15 cellular contexts compared by ENCODE assay signal in the genomic region with DNA sequence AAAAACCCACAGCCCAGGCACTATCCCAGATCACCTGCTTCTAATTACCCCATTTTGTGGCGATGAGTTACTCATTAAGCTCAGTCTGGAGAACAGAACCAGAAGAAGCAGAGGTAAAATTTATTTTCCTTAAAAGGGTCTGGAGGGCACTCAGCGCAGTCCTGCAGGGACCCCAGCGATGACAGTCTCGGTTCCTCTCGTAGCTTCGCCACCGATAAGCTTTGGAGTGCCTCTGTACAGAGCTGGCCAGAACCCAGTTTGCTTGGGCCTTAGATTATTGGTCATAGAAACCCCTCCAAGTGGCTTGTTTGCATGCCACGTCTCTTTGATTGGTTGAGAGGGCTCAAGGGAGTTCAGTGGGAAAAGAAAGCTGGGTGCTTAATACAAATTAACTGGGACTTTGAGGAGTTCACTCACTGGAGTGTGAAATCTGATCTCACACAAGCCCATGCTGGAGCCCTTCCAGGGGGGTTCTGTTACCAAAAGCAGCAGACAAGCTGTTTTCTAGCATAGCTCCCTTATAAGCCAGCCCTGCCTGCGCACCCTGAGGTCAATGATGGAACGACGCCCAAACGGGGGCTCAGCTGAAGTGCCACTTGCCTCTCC.
DNase-seq lines count a peak whose midpoint lies in the region; ATAC-seq and TF ChIP-seq lines count a peak whose summit lies in the region.
"Had no signal": no experiment of that assay in that cellular context is flagged by ENCODE, and none has a peak within 500 bp of the region (broad histone marks: within the 10 kb centered on the region; RNA-seq: fewer than 3 reads in every experiment).

No MANE protein-coding gene starts in this region.

- H3K9me3 ChIP-seq in cardiac muscle cell (ENCODE audit: low read depth) (no peaks in the 10 kb centered on the region), aorta (ENCODE audit: control insufficient read depth, low read length) (no peaks in the 10 kb centered on the region), trophoblast cell (ENCODE audit: insufficient read depth, low read depth, low read length) (peaks cover 3% of the 10 kb centered on the region)

- no peaks in the 10 kb centered on the region for H3K27me3 Mint-ChIP-seq in activated CD8-positive, alpha-beta T cell treated with anti-CD3 and anti-CD28 coated beads for 36 hours
- H3K27me3 Mint-ChIP-seq: stimulated activated naive CD8-positive, alpha-beta T cell treated with anti-CD3 and anti-CD28 coated beads, Interleukin-15, Interleukin-2, amounts not matched to agents 100 ng/mL and 50 ng/mL, for 24 hours had no signal

- H3K27me3 ChIP-seq in cardiac muscle cell (no peaks in the 10 kb centered on the region), aorta (ENCODE audit: control insufficient read depth in 1 of 2, insufficient read depth in 2 of 2, low read length in 1 of 2) (no peaks in the 10 kb centered on the region), trophoblast cell (ENCODE audit: insufficient read depth, low read length) (no peaks in the 10 kb centered on the region)

- WGBS in aorta, 2 donors = 56 to 78% methylated on average over 12 of the region's 12 CpGs
- WGBS in trophoblast cell (ENCODE audit: extremely low coverage, insufficient coverage, insufficient read length) = no CpG with 5 or more reads among the region's 12 CpGs

- POLR2A ChIA-PET in activated CD8-positive, alpha-beta T cell treated with anti-CD3 and anti-CD28 coated beads for 36 hours (lab: Charles Lee) = no interaction called here

- H4K91ac ChIP-seq in trophoblast cell (ENCODE audit: low read depth, low read length) = no peak overlapping the region

- no peak overlapping the region for H3K4ac ChIP-seq in trophoblast cell (ENCODE audit: low read depth, low read length)

- no peak overlapping the region for H3K4me2 ChIP-seq in trophoblast cell (ENCODE audit: low read length)

- H3K79me2 ChIP-seq in trophoblast cell (ENCODE audit: control insufficient read depth, insufficient read depth, low read length, poor library complexity) = no peaks in the 10 kb centered on the region

- no peaks in the 10 kb centered on the region for H3K4me1 Mint-ChIP-seq in activated CD8-positive, alpha-beta T cell treated with anti-CD3 and anti-CD28 coated beads for 36 hours (ENCODE audit: low read depth)

- H3K9ac ChIP-seq in trophoblast cell (ENCODE audit: low read length) = no peak overlapping the region

- intact Hi-C loops in cardiac septum (cut with DNase I) (no loop called here), aorta (cut with DNase I) (no loop called here)
- intact Hi-C loops in activated CD8-positive, alpha-beta T cell treated with anti-CD3 and anti-CD28 coated beads for 36 hours (cut with micrococcal nuclease) = no loop called here

- ATAC-seq in aorta (ENCODE audit: low FRiP score) (peak; percentile 22), GM19351 (IDR thresholded peaks at IDR 0.05; ENCODE audit: unreplicated experiment) (no peak)
- ATAC-seq in activated CD8-positive, alpha-beta T cell treated with anti-CD3 and anti-CD28 coated beads for 36 hours = no peak

- no peaks in the 10 kb centered on the region for H3K36me3 Mint-ChIP-seq in activated CD8-positive, alpha-beta T cell treated with anti-CD3 and anti-CD28 coated beads for 36 hours (ENCODE audit: low read depth)

- no peak overlapping the region for H3K23ac ChIP-seq in trophoblast cell (ENCODE audit: low read length)

- H3K4me1 ChIP-seq in cardiac muscle cell (ENCODE audit: low read depth) (peaks cover 22% of the 10 kb centered on the region), aorta (ENCODE audit: control insufficient read depth in 1 of 2, insufficient read depth in 2 of 2, low read length in 2 of 2) (no peaks in the 10 kb centered on the region), trophoblast cell (ENCODE audit: control insufficient read depth in 1 of 2, insufficient read depth in 2 of 2, low read length in 2 of 2) (no peaks in the 10 kb centered on the region)

- DNase-seq in cardiac muscle cell (ENCODE audit: low read depth in 1 of 2, low spot score in 1 of 2) (peak in 1 of 2 donors; percentile 63), cardiac septum (ENCODE audit: low spot score) (no peak), NCI-H524 (lab: John Stamatoyannopoulos, UW) (peak; percentile 100), iPS-NIHi11 (ENCODE audit: low spot score) (peak; percentile 54), aorta (no peak), trophoblast cell (no peak)
- DNase-seq in activated CD8-positive, alpha-beta T cell treated with anti-CD3 and anti-CD28 coated beads for 36 hours = no peak
- DNase-seq: ACHN; activated CD4-positive, alpha-beta T cell treated with anti-CD3 and anti-CD28 coated beads, Interleukin-2, amount 50 U/mL, for 4 hours; activated naive CD4-positive, alpha-beta T cell treated with anti-CD3 and anti-CD28 coated beads for 36 hours; EL; NCI-H226; stimulated activated CD4-positive, alpha-beta T cell treated with anti-CD3 and anti-CD28 coated beads, Interleukin-2, amount 100 ng/mL, for 24 hours had no signal

- H3K79me1 ChIP-seq in trophoblast cell (ENCODE audit: low read length) = no peaks in the 10 kb centered on the region

- no peak overlapping the region for H2AFZ ChIP-seq in trophoblast cell (ENCODE audit: insufficient read depth, low read length, poor library complexity)

- H3K4me3 ChIP-seq in cardiac muscle cell (no peak overlapping the region), aorta (ENCODE audit: low read length in 2 of 2) (no peak overlapping the region), trophoblast cell (ENCODE audit: low read depth, low read length) (no peak overlapping the region)

- TF ChIP-seq CTCF in cardiac muscle cell (IDR thresholded peaks at IDR 0.05; ENCODE audit: low read depth, low read length) = peak; percentile 7
- TF ChIP-seq CTCF in activated CD8-positive, alpha-beta T cell treated with anti-CD3 and anti-CD28 coated beads for 36 hours (IDR thresholded peaks at IDR 0.05) = no peak

- H3K36me3 ChIP-seq in cardiac muscle cell (no peaks in the 10 kb centered on the region), aorta (ENCODE audit: control insufficient read depth in 1 of 2, insufficient read depth in 2 of 2, low read length in 1 of 2) (no peaks in the 10 kb centered on the region), trophoblast cell (ENCODE audit: control insufficient read depth in 1 of 2, insufficient read depth in 2 of 2, low read length in 2 of 2) (no peaks in the 10 kb centered on the region)

- no peak overlapping the region for H4K8ac ChIP-seq in trophoblast cell (ENCODE audit: low read depth, low read length)

- no peak overlapping the region for H3K14ac ChIP-seq in trophoblast cell (ENCODE audit: low read length)

- no peak overlapping the region for H3K27ac Mint-ChIP-seq in activated CD8-positive, alpha-beta T cell treated with anti-CD3 and anti-CD28 coated beads for 36 hours
- H3K27ac Mint-ChIP-seq: activated naive CD4-positive, alpha-beta T cell treated with anti-CD3 and anti-CD28 coated beads for 36 hours; stimulated activated naive CD8-positive, alpha-beta T cell treated with anti-CD3 and anti-CD28 coated beads, Interleukin-15, Interleukin-2, amounts not matched to agents 100 ng/mL and 50 ng/mL, for 24 hours had no signal

- no peak overlapping the region for H3K27ac ChIP-seq in cardiac muscle cell
- no peak overlapping the region for H3K27ac ChIP-seq in aorta (ENCODE audit: low read depth in 1 of 2, low read length in 2 of 2)
- H3K27ac ChIP-seq in trophoblast cell (ENCODE audit: low read depth, low read length) = no peak overlapping the region

- no peak overlapping the region for H2BK12ac ChIP-seq in trophoblast cell (ENCODE audit: low read length)

- H2BK120ac ChIP-seq in trophoblast cell (ENCODE audit: insufficient read depth, low read length, poor library complexity) = no peak overlapping the region

- H2AK5ac ChIP-seq in trophoblast cell (ENCODE audit: low read length) = no peak overlapping the region

- H2BK5ac ChIP-seq in trophoblast cell (ENCODE audit: low read depth, low read length, poor library complexity) = no peak overlapping the region

- H3K4me3 Mint-ChIP-seq in activated CD8-positive, alpha-beta T cell treated with anti-CD3 and anti-CD28 coated beads for 36 hours = no peak overlapping the region
- H3K4me3 Mint-ChIP-seq: activated naive CD4-positive, alpha-beta T cell treated with anti-CD3 and anti-CD28 coated beads for 36 hours; stimulated activated naive CD8-positive, alpha-beta T cell treated with anti-CD3 and anti-CD28 coated beads, Interleukin-15, Interleukin-2, amounts not matched to agents 100 ng/mL and 50 ng/mL, for 24 hours had no signal

- H4K12ac ChIP-seq in trophoblast cell (ENCODE audit: low read depth, low read length) = no peak overlapping the region

- CTCF ChIA-PET in activated CD8-positive, alpha-beta T cell treated with anti-CD3 and anti-CD28 coated beads for 36 hours (lab: Charles Lee) = interaction anchor here (1.0 to 1.5 kb wide), 2 partner anchors 31 to 81 kb away, joined by 3 read pairs; no protein-coding TSS in a partner anchor

- H3K9me3 Mint-ChIP-seq in activated CD8-positive, alpha-beta T cell treated with anti-CD3 and anti-CD28 coated beads for 36 hours = no peaks in the 10 kb centered on the region

- H3K18ac ChIP-seq in trophoblast cell (ENCODE audit: low read length) = no peak overlapping the region

Comparison
In these comparisons a context has a peak if more than half of its experiments do, and no peak if none do; other contexts are left out.
1. DNase-seq: peak in NCI-H524 (2 of 2) and iPS-NIHi11 (single experiment); none in cardiac septum (single experiment), aorta (0 of 2), trophoblast cell (0 of 2) and activated CD8-positive, alpha-beta T cell treated with anti-CD3 and anti-CD28 coated beads for 36 hours (single experiment).